Comparison of ENCODE assay signal across 22 cellular contexts in genomic region chr18:8795586-8795985, GRCh38.
DNase-seq lines count a peak whose midpoint lies in the region; ATAC-seq, FAIRE-seq and TF ChIP-seq lines count a peak whose summit lies in the region.
"Had no signal": no experiment of that assay in that cellular context is flagged by ENCODE, and none has a peak within 500 bp of the region (broad histone marks: within the 10 kb centered on the region; RNA-seq: fewer than 3 reads in every experiment).

No MANE protein-coding gene starts in this region.

- H3K4me3 Mint-ChIP-seq in Calu3 (ENCODE audit: low read depth, unreplicated experiment) (peak overlapping the region; percentile 28), endothelial cell (ENCODE audit: unreplicated experiment) (no peak overlapping the region), neural crest cell (no peak overlapping the region)
- H3K4me3 Mint-ChIP-seq: activated CD8-positive, alpha-beta T cell treated with anti-CD3 and anti-CD28 coated beads for 36 hours had no signal

- no peaks in the 10 kb centered on the region for H4K20me1 ChIP-seq in PC-3 (ENCODE audit: low read length)

- ATAC-seq in PC-3 (no peak), GM19328 (IDR thresholded peaks at IDR 0.05; ENCODE audit: unreplicated experiment) (no peak)
- ATAC-seq: activated CD4-positive, CD25-positive, alpha-beta regulatory T cell treated with anti-CD3 and anti-CD28 coated beads, Interleukin-2, amount 50 U/mL, for 24 hours; activated CD8-positive, alpha-beta T cell treated with anti-CD3 and anti-CD28 coated beads for 36 hours had no signal

- no peaks in the 10 kb centered on the region for H3K79me2 ChIP-seq in PC-3 (ENCODE audit: low read length)

- H3K9me3 Mint-ChIP-seq in Calu3 (ENCODE audit: low read depth, unreplicated experiment) (no peaks in the 10 kb centered on the region), endothelial cell (ENCODE audit: unreplicated experiment) (no peaks in the 10 kb centered on the region), neural crest cell (no peaks in the 10 kb centered on the region)
- H3K9me3 Mint-ChIP-seq: activated CD8-positive, alpha-beta T cell treated with anti-CD3 and anti-CD28 coated beads for 36 hours had no signal

- no peak overlapping the region for H3K4me3 ChIP-seq in PC-3 (ENCODE audit: low read length)
- H3K4me3 ChIP-seq: adrenal gland, colonic mucosa, lung, MG63 had no signal

- H3K4me1 Mint-ChIP-seq in Calu3 (ENCODE audit: low read depth, unreplicated experiment) (peaks cover 91% of the 10 kb centered on the region), endothelial cell (ENCODE audit: unreplicated experiment) (peaks cover 43% of the 10 kb centered on the region), neural crest cell (peaks cover 52% of the 10 kb centered on the region)

- no peak overlapping the region for H3K4me2 ChIP-seq in PC-3 (ENCODE audit: low read length)

- H3K27ac Mint-ChIP-seq in Calu3 (ENCODE audit: unreplicated experiment): peak overlapping the region; percentile 90
- H3K27ac Mint-ChIP-seq in endothelial cell (ENCODE audit: unreplicated experiment): peak overlapping the region; percentile 71
- peak overlapping the region; percentile 89 for H3K27ac Mint-ChIP-seq in neural crest cell (ENCODE audit: unreplicated experiment)
- H3K27ac Mint-ChIP-seq: activated CD8-positive, alpha-beta T cell treated with anti-CD3 and anti-CD28 coated beads for 36 hours had no signal

- no peak for DNase-seq in Calu3
- no peak for DNase-seq in PC-3
- DNase-seq in endothelial cell (ENCODE audit: low spot score): no peak
- DNase-seq in neural crest cell (ENCODE audit: low read depth, low spot score): no peak
- no peak for DNase-seq in GM12892 (ENCODE audit: insufficient read length)
- DNase-seq in DMS79 (lab: John Stamatoyannopoulos, UW): no peak
- no peak for DNase-seq in activated naive CD4-positive, alpha-beta T cell treated with anti-CD3 and anti-CD28 coated beads, Interleukin-2, amount 50 U/mL, for 16 hours
- DNase-seq: activated CD8-positive, alpha-beta T cell treated with anti-CD3 and anti-CD28 coated beads for 36 hours; activated gamma-delta T cell treated with Interleukin-2 at 50 U/mL for 16 hours; activated T-cell treated with anti-CD3 and anti-CD28 coated beads for 4 hours; colonic mucosa; MG63; NCI-H1417 treated with DMSO at 0.1 percent for 48 hours; NCI-H446 treated with DMSO at 0.1 percent for 48 hours; SHP77 had no signal

- peaks cover 11% of the 10 kb centered on the region; the same call in 1 of the 2 replicates for H3K36me3 ChIP-seq in PC-3 (ENCODE audit: low read depth, low read length)
- H3K36me3 ChIP-seq: adrenal gland, colonic mucosa, neutrophil had no signal

- POLR2A ChIA-PET in PC-3 (lab: Charles Lee; ENCODE audit: unreplicated experiment): no interaction called here

- CTCF ChIA-PET in Calu3 (lab: Charles Lee): no interaction called here
- CTCF ChIA-PET in PC-3 (lab: Charles Lee): interaction anchor here (1.2 kb wide), 1 partner anchor 88 kb away, joined by 3 read pairs; no protein-coding TSS in a partner anchor

- H3K27ac ChIP-seq in PC-3 (ENCODE audit: low read length): peak overlapping the region; percentile 81; the same call in 1 of the 2 replicates
- H3K27ac ChIP-seq: colonic mucosa, neutrophil had no signal

- no peak overlapping the region for H3K9ac ChIP-seq in PC-3 (ENCODE audit: low read length)

- peaks cover 73% of the 10 kb centered on the region for H3K4me1 ChIP-seq in PC-3 (ENCODE audit: insufficient read depth, low read length)
- H3K4me1 ChIP-seq: adrenal gland had no signal

- H3K36me3 Mint-ChIP-seq in Calu3 (ENCODE audit: insufficient read depth, unreplicated experiment) (peaks cover 93% of the 10 kb centered on the region), endothelial cell (ENCODE audit: low read depth, unreplicated experiment) (no peaks in the 10 kb centered on the region), neural crest cell (ENCODE audit: low read depth) (no peaks in the 10 kb centered on the region)

- H3K27me3 Mint-ChIP-seq in Calu3 (ENCODE audit: unreplicated experiment): no peaks in the 10 kb centered on the region
- H3K27me3 Mint-ChIP-seq in endothelial cell (ENCODE audit: unreplicated experiment): peaks cover 1% of the 10 kb centered on the region
- no peaks in the 10 kb centered on the region for H3K27me3 Mint-ChIP-seq in neural crest cell (ENCODE audit: low read depth)
- H3K27me3 Mint-ChIP-seq: activated CD8-positive, alpha-beta T cell treated with anti-CD3 and anti-CD28 coated beads for 36 hours had no signal

- no peaks in the 10 kb centered on the region for H3K27me3 ChIP-seq in PC-3 (ENCODE audit: low read length)
- H3K27me3 ChIP-seq: adrenal gland, colonic mucosa, MG63 had no signal

- H3F3A ChIP-seq in PC-3 (ENCODE audit: low read length, unreplicated experiment): peaks cover 13% of the 10 kb centered on the region

- H3K9me2 ChIP-seq in PC-3 (replicated peaks; ENCODE audit: low read length): no peaks in the 10 kb centered on the region

- TF ChIP-seq POLR2A in GM12892 (IDR thresholded peaks at IDR 0.05; ENCODE audit: low read depth, low read length): no peak

- H3K9me3 ChIP-seq in PC-3 (ENCODE audit: low read length): no peaks in the 10 kb centered on the region
- H3K9me3 ChIP-seq: adrenal gland, colonic mucosa, neutrophil had no signal

- BruUV-seq in Calu3 (replicated peaks; lab: Mats Ljungman, UMichigan) (no TSS peak), PC-3 (replicated peaks; lab: Mats Ljungman, UMichigan) (no TSS peak)

- intact Hi-C loops in Calu3 (cut with micrococcal nuclease; ENCODE audit: unreplicated experiment) (loop anchor here (2.0 to 5.0 kb wide), 5 partner anchors 49 to 187 kb away; partner anchors contain the start of gene MTCL1), PC-3 (cut with micrococcal nuclease) (loop anchor here (5.0 kb wide), 1 partner anchor 152 kb away; no protein-coding TSS in a partner anchor)

- no peak overlapping the region for H2AFZ ChIP-seq in PC-3 (ENCODE audit: low read length)

- TF ChIP-seq CTCF in Calu3 (IDR thresholded peaks at IDR 0.05; ENCODE audit: unreplicated experiment): no peak
- TF ChIP-seq CTCF in PC-3 (conservative IDR thresholded peaks at IDR 0.05; ENCODE audit: low read depth, low read length): no peak
- TF ChIP-seq CTCF in endothelial cell (IDR thresholded peaks at IDR 0.05; ENCODE audit: unreplicated experiment): no peak
- no peak for TF ChIP-seq CTCF in neural crest cell (conservative IDR thresholded peaks at IDR 0.05)

- no peak for FAIRE-seq in GM12892 (lab: Jason Lieb, UNC)
- FAIRE-seq: bronchial epithelial cell, GM12891 had no signal
